In the genomic region with DNA sequence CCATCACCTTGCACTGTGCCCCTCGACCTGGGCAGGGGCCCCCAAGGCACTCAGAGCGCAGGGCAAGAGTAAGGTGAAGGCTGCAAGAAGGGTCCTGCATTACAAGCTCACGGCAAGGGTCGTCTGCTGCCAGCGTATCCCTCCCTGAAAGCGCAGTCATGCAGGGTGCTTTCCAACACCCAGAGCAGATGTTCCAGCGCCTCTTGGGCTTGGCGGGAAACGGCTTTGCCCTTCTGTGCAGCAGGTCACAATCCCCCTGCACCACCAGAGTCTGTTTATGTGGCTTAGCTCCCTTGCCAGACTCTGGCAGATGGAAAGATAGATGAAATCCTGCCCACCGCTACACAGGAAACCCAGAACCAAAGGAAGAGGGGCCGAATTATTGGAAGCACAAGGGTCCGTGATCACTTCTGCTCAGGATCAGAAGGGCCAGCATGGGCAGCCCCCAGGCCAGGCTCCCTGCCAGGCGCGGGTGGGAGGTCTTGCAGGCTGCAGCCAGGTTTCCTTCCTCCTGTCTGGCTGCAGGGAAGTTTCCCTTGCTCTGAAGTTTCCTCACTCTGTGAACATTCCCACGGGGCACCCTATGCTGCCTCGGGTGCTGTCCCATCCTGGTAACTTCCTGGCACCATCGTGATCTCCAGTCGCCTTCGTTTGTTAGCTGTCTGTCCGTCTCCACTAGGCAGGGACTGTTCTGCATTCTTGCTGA, we compare ENCODE assay signal across 13 cellular contexts.
"Had no signal": no experiment of that assay in that cellular context is flagged by ENCODE, and none has a peak within 500 bp of the region (broad histone marks: within the 10 kb centered on the region; RNA-seq: fewer than 3 reads in every experiment).

No MANE protein-coding gene starts in this region.

- H3K4me3 Mint-ChIP-seq: activated CD8-positive, alpha-beta memory T cell treated with anti-CD3 and anti-CD28 coated beads, Interleukin-2, amount 10 ng/mL, durations not matched to agents 7 days and 5 days; activated naive CD8-positive, alpha-beta T cell; activated T-cell treated with anti-CD3 and anti-CD28 coated beads, Interleukin-2, amount 50 U/mL, for 24 hours; neural crest cell; T-helper 2 cell treated with Interferon-gamma antibody and Interleukin-4, amounts not matched to agents 5 μg/mL and 100 μg/mL, for 36 hours had no signal

- H3K9me3 Mint-ChIP-seq: activated T-cell treated with anti-CD3 and anti-CD28 coated beads, Interleukin-2, amount 50 U/mL, for 24 hours; neural crest cell; T-helper 2 cell treated with Interferon-gamma antibody and Interleukin-4, amounts not matched to agents 5 μg/mL and 100 μg/mL, for 36 hours had no signal

- DNase-seq: activated CD4-positive, alpha-beta T cell treated with anti-CD3 and anti-CD28 coated beads for 1 hour; activated CD4-positive, alpha-beta T cell treated with anti-CD3 and anti-CD28 coated beads, Interleukin-2, amount 50 U/mL, for 48 hours; activated CD8-positive, alpha-beta memory T cell treated with anti-CD3 and anti-CD28 coated beads, Interleukin-2, amount 10 ng/mL, durations not matched to agents 7 days and 5 days; activated gamma-delta T cell; activated T-cell treated with anti-CD3 and anti-CD28 coated beads, Interleukin-2, amount 50 U/mL, for 24 hours; anterior cingulate cortex; islet precursor cell; uterus had no signal

- H3K27ac Mint-ChIP-seq: activated CD8-positive, alpha-beta memory T cell treated with anti-CD3 and anti-CD28 coated beads, Interleukin-2, amount 10 ng/mL, durations not matched to agents 7 days and 5 days; activated naive CD8-positive, alpha-beta T cell; activated T-cell treated with anti-CD3 and anti-CD28 coated beads, Interleukin-2, amount 50 U/mL, for 24 hours; T-helper 2 cell treated with Interferon-gamma antibody and Interleukin-4, amounts not matched to agents 5 μg/mL and 100 μg/mL, for 36 hours had no signal

- H3K4me1 ChIP-seq: pancreas, uterus had no signal

- H3K27ac ChIP-seq: pancreas, skin epidermis, uterus had no signal

- H3K9me3 ChIP-seq: pancreas, uterus had no signal

- H3K27me3 ChIP-seq: pancreas, uterus had no signal

- H3K4me1 Mint-ChIP-seq: activated CD8-positive, alpha-beta memory T cell treated with anti-CD3 and anti-CD28 coated beads, Interleukin-2, amount 10 ng/mL, durations not matched to agents 7 days and 5 days had no signal

- H3K36me3 ChIP-seq: pancreas, uterus had no signal

- H3K36me3 Mint-ChIP-seq: activated CD8-positive, alpha-beta memory T cell treated with anti-CD3 and anti-CD28 coated beads, Interleukin-2, amount 10 ng/mL, durations not matched to agents 7 days and 5 days; activated naive CD8-positive, alpha-beta T cell had no signal

- H3K4me3 ChIP-seq: pancreas, skin epidermis, uterus had no signal

- ATAC-seq: activated CD8-positive, alpha-beta memory T cell treated with anti-CD3 and anti-CD28 coated beads, Interleukin-2, amount 10 ng/mL, durations not matched to agents 7 days and 5 days; pancreas had no signal

- H3K27me3 Mint-ChIP-seq: activated CD8-positive, alpha-beta memory T cell treated with anti-CD3 and anti-CD28 coated beads, Interleukin-2, amount 10 ng/mL, durations not matched to agents 7 days and 5 days; activated naive CD8-positive, alpha-beta T cell; activated T-cell treated with anti-CD3 and anti-CD28 coated beads, Interleukin-2, amount 50 U/mL, for 24 hours had no signal
